In the genomic region with DNA sequence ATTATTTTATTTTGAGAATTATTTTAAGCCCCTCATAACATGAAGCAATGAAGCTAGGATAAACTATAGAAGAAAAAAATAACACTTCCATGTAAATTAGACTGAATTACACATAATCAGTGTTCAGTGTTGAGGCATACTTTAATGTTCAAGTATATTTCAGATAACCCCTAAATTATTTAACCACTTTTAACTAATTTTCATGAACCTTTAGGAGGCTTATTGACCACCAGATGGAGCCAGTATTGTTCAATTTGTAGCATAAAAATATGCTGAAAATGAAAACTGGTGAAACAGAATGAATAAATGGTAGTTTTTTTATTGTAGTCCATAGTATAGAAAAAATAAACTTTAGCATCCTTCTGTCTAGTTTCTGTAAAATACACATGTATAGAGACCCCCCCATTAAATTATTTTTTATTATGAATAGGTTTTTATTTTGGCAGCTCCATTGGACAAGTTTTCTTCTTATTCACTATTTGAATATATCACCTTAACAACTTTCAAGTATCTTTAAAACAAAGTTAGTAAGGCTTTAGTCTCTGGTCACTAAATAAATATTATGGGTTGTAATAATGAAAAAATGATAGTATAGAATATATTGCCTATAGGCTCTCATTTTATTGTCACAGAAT, we compare ENCODE assay signal across 9 cellular contexts.
A peak's percentile ranks its signal among the peaks of the same experiment; 100 is the strongest.
DNase-seq lines count a peak whose midpoint lies in the region; ATAC-seq, FAIRE-seq and TF ChIP-seq lines count a peak whose summit lies in the region.
"Had no signal": no experiment of that assay in that cellular context is flagged by ENCODE, and none has a peak within 500 bp of the region (broad histone marks: within the 10 kb centered on the region; RNA-seq: fewer than 3 reads in every experiment).

No MANE protein-coding gene starts in this region.

- H3K4me2 ChIP-seq in HCT116 (ENCODE audit: low read length) (no peak overlapping the region), astrocyte (ENCODE audit: low read length) (no peak overlapping the region)

- TF ChIP-seq POLR2A in HCT116 (IDR thresholded peaks at IDR 0.05; ENCODE audit: borderline replicate concordance, extremely low read depth, insufficient read depth, insufficient read length) (no peak), right lobe of liver (IDR thresholded peaks at IDR 0.05) (no peak)

- H3K79me2 ChIP-seq in HCT116 (ENCODE audit: insufficient read depth, low read length) (no peaks in the 10 kb centered on the region), astrocyte (ENCODE audit: insufficient read depth, low read length) (no peaks in the 10 kb centered on the region)

- no peaks in the 10 kb centered on the region for H3K27me3 Mint-ChIP-seq in astrocyte (ENCODE audit: low read depth, unreplicated experiment)
- H3K27me3 Mint-ChIP-seq: stimulated activated naive CD8-positive, alpha-beta T cell treated with anti-CD3 and anti-CD28 coated beads, Interleukin-15, Interleukin-2, amounts not matched to agents 100 ng/mL and 50 ng/mL, for 24 hours had no signal

- POLR2A ChIA-PET in HCT116 (lab: Charles Lee): no interaction called here

- no peaks in the 10 kb centered on the region for H4K20me1 ChIP-seq in HCT116 (ENCODE audit: insufficient read depth)
- no peaks in the 10 kb centered on the region for H4K20me1 ChIP-seq in astrocyte (ENCODE audit: insufficient read depth, low read length)

- FAIRE-seq in astrocyte (lab: Jason Lieb, UNC): peak; percentile 49

- no peaks in the 10 kb centered on the region for H3K36me3 ChIP-seq in BE2C
- H3K36me3 ChIP-seq in HCT116 (ENCODE audit: control insufficient read depth in 1 of 2, insufficient read depth in 2 of 2, low read length in 2 of 2): no peaks in the 10 kb centered on the region
- no peaks in the 10 kb centered on the region for H3K36me3 ChIP-seq in astrocyte (ENCODE audit: insufficient read depth, low read length)
- no peaks in the 10 kb centered on the region for H3K36me3 ChIP-seq in right lobe of liver

- peaks cover 14% of the 10 kb centered on the region for H3K9me3 Mint-ChIP-seq in astrocyte (ENCODE audit: unreplicated experiment)

- no peak overlapping the region for H3K9ac ChIP-seq in HCT116 (ENCODE audit: low read length)
- no peak overlapping the region for H3K9ac ChIP-seq in astrocyte (ENCODE audit: low read length)

- H3K36me3 Mint-ChIP-seq in astrocyte (ENCODE audit: low read depth, unreplicated experiment): peaks cover 14% of the 10 kb centered on the region

- TF ChIP-seq RAD21 in HCT116 (IDR thresholded peaks at IDR 0.05; ENCODE audit: low read depth): peak; percentile 57

- no peak for ATAC-seq in HCT116
- no peak for ATAC-seq in right lobe of liver
- no peak for ATAC-seq in HG02571 (IDR thresholded peaks at IDR 0.05; ENCODE audit: unreplicated experiment)
- no peak for ATAC-seq in HG02981 (IDR thresholded peaks at IDR 0.05; ENCODE audit: unreplicated experiment)

- no peak overlapping the region for H3K4me3 Mint-ChIP-seq in astrocyte (ENCODE audit: unreplicated experiment)
- H3K4me3 Mint-ChIP-seq: stimulated activated naive CD8-positive, alpha-beta T cell treated with anti-CD3 and anti-CD28 coated beads, Interleukin-15, Interleukin-2, amounts not matched to agents 100 ng/mL and 50 ng/mL, for 24 hours had no signal

- no peak overlapping the region for H3K4me3 ChIP-seq in BE2C (ENCODE audit: low read depth, low read length)
- H3K4me3 ChIP-seq in HCT116 (replicated peaks in 1 of 2; ENCODE audit: low read depth in 1 of 2, low read length in 2 of 2): no peak overlapping the region
- H3K4me3 ChIP-seq in astrocyte (ENCODE audit: insufficient read depth, low read depth, low read length): no peak overlapping the region
- H3K4me3 ChIP-seq in right lobe of liver: no peak overlapping the region

- no peaks in the 10 kb centered on the region for H3K4me1 ChIP-seq in BE2C
- H3K4me1 ChIP-seq in HCT116 (ENCODE audit: control insufficient read depth in 1 of 2, insufficient read depth in 2 of 2, low read length in 2 of 2): no peaks in the 10 kb centered on the region
- H3K4me1 ChIP-seq in astrocyte (ENCODE audit: insufficient read depth, low read length): no peaks in the 10 kb centered on the region
- no peaks in the 10 kb centered on the region for H3K4me1 ChIP-seq in right lobe of liver

- H3K9me2 ChIP-seq in HCT116 (ENCODE audit: insufficient read depth): no peaks in the 10 kb centered on the region

- no peak overlapping the region for H2AFZ ChIP-seq in HCT116 (ENCODE audit: low read depth, low read length, poor library complexity, severe bottlenecking)
- H2AFZ ChIP-seq in astrocyte (ENCODE audit: low read depth, low read length): no peak overlapping the region

- no peaks in the 10 kb centered on the region for H3K27me3 ChIP-seq in BE2C
- no peaks in the 10 kb centered on the region for H3K27me3 ChIP-seq in HCT116 (ENCODE audit: insufficient read depth, low read length)
- H3K27me3 ChIP-seq in astrocyte (ENCODE audit: insufficient read depth, low read length): no peaks in the 10 kb centered on the region
- no peaks in the 10 kb centered on the region for H3K27me3 ChIP-seq in right lobe of liver

- intact Hi-C loops in HCT116 (cut with micrococcal nuclease) (loop anchor here (1.0 to 5.0 kb wide), 2 partner anchors 78 to 524 kb away; no protein-coding TSS in a partner anchor), right lobe of liver (cut with DNase I) (no loop called here)

- H3K27ac Mint-ChIP-seq in astrocyte (ENCODE audit: unreplicated experiment): no peak overlapping the region
- H3K27ac Mint-ChIP-seq: stimulated activated naive CD8-positive, alpha-beta T cell treated with anti-CD3 and anti-CD28 coated beads, Interleukin-15, Interleukin-2, amounts not matched to agents 100 ng/mL and 50 ng/mL, for 24 hours had no signal

- H3K9me3 ChIP-seq in BE2C (no peaks in the 10 kb centered on the region), HCT116 (ENCODE audit: control insufficient read depth in 1 of 2, insufficient read depth in 1 of 2, low read depth in 1 of 2, low read length in 2 of 2) (0 out of 4 replicates have a peak, but pooled peaks cover 0 to 5% of the 10 kb centered on the region in 2 experiments), astrocyte (ENCODE audit: insufficient read depth, low read depth, low read length) (peaks cover 6% of the 10 kb centered on the region), right lobe of liver (peaks cover 0 to 2% (median 0%) of the 10 kb centered on the region in 4 donors)

- in situ Hi-C loops in GM13976 (cut with MboI; ENCODE audit: low sequenced_read_pairs, unreplicated experiment): loop anchor here (10.0 kb wide), 1 partner anchor 526 kb away; a partner anchor contains a TSS

- RAD21 ChIA-PET in HCT116 (lab: Charles Lee; ENCODE audit: low non-redundant PET in 1 of 2, low total read pairs in 2 of 2, uncharacterized antibody in 2 of 2, unreplicated experiment in 2 of 2): interaction anchor here (0.7 to 1.0 kb wide), 2 partner anchors 524 to 525 kb away, joined by 3 read pairs; no protein-coding TSS in a partner anchor

- TF ChIP-seq CTCF in BE2C (IDR thresholded peaks at IDR 0.05; ENCODE audit: low read depth, low read length) (peak; percentile 58), HCT116 (IDR thresholded peaks at IDR 0.05 in 2 of 3, conservative IDR thresholded peaks at IDR 0.05 in 1 of 3; ENCODE audit: borderline replicate concordance in 1 of 3, insufficient read depth in 1 of 3, low read depth in 2 of 3, low read length in 2 of 3) (peak; percentile 38 to 57 (median 50); a peak in 5 of 6 replicates), astrocyte (IDR thresholded peaks at IDR 0.05; ENCODE audit: insufficient read depth, low read depth, low read length) (peak; percentile 69), right lobe of liver (IDR thresholded peaks at IDR 0.05) (peak; percentile 29 to 63 (median 58)), GM13976 (IDR thresholded peaks at IDR 0.05; ENCODE audit: borderline replicate concordance, control extremely low read depth, extremely low read depth, insufficient read depth, missing control alignments) (no peak)

- DNase-seq in BE2C: no peak
- peak; percentile 7 for DNase-seq in HCT116 (ENCODE audit: low read depth, low spot score)
- peak; percentile 27 for DNase-seq in astrocyte (ENCODE audit: low read depth)
- no peak for DNase-seq in right lobe of liver
- no peak for DNase-seq in GM13976 (ENCODE audit: low spot score)
- DNase-seq in islet precursor cell: no peak

- CTCF ChIA-PET in HCT116 (lab: Charles Lee): interaction anchor here (0.6 to 2.2 kb wide), 3 partner anchors 10 to 525 kb away, joined by 3 to 27 read pairs (median 6); no protein-coding TSS in a partner anchor

- H3K27ac ChIP-seq in HCT116 (ENCODE audit: low read depth, low read length) (no peak overlapping the region), astrocyte (ENCODE audit: low read depth, low read length) (no peak overlapping the region), right lobe of liver (no peak overlapping the region)

- no peaks in the 10 kb centered on the region for H3K4me1 Mint-ChIP-seq in astrocyte (ENCODE audit: low read depth, unreplicated experiment)

- BruUV-seq in HCT116 (replicated peaks; lab: Mats Ljungman, UMichigan): no TSS peak

TF ChIP-seq in HCT116, 20 proteins besides CTCF, POLR2A, EP300 and RAD21:
- TF ChIP-seq, protein P1, sequence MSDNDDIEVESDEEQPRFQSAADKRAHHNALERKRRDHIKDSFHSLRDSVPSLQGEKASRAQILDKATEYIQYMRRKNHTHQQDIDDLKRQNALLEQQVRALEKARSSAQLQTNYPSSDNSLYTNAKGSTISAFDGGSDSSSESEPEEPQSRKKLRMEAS (IDR thresholded peaks at IDR 0.05): no peak
- TF ChIP-seq, protein P2, sequence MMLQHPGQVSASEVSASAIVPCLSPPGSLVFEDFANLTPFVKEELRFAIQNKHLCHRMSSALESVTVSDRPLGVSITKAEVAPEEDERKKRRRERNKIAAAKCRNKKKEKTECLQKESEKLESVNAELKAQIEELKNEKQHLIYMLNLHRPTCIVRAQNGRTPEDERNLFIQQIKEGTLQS (IDR thresholded peaks at IDR 0.05): no peak
- TF ChIP-seq SRF (IDR thresholded peaks at IDR 0.05; ENCODE audit: low read depth): no peak
- no peak for TF ChIP-seq CEBPB (IDR thresholded peaks at IDR 0.05; ENCODE audit: low read depth)
- TF ChIP-seq YY1 (IDR thresholded peaks at IDR 0.05; ENCODE audit: extremely low read depth, insufficient replicate concordance, low read depth, low read length): no peak
TF ChIP-seq in HCT116: peak in this region for 0.

Comparison
In these comparisons a context has a peak if more than half of its experiments do, and no peak if none do; other contexts are left out.
1. DNase-seq: peak in HCT116 (single experiment) and astrocyte (single experiment); none in BE2C (single experiment), right lobe of liver (0 of 3), GM13976 (single experiment) and islet precursor cell (single experiment).